In genomic region chr1:36134805-36135339, GRCh38 we compare ENCODE assay signal across 1 cellular context.
TF ChIP-seq lines count a peak whose summit lies in the region.

No MANE protein-coding gene starts in this region.

TF ChIP-seq in HCT116, 20 proteins besides CTCF, POLR2A, EP300 and RAD21 (continued from another document):
- no peak for TF ChIP-seq REST (IDR thresholded peaks at IDR 0.05; ENCODE audit: low read depth)
- no peak for TF ChIP-seq POLR2AphosphoS5 (IDR thresholded peaks at IDR 0.05; ENCODE audit: low read depth, low read length)
- no peak for TF ChIP-seq FOSL1 (IDR thresholded peaks at IDR 0.05; ENCODE audit: low read depth)
- no peak for TF ChIP-seq TCF7L2 (IDR thresholded peaks at IDR 0.05; ENCODE audit: borderline replicate concordance, extremely low read depth, insufficient read depth, insufficient read length)
- TF ChIP-seq SRF (IDR thresholded peaks at IDR 0.05; ENCODE audit: low read depth), result no peak
